Comparison of ENCODE assay signal across 9 cellular contexts in the genomic region with DNA sequence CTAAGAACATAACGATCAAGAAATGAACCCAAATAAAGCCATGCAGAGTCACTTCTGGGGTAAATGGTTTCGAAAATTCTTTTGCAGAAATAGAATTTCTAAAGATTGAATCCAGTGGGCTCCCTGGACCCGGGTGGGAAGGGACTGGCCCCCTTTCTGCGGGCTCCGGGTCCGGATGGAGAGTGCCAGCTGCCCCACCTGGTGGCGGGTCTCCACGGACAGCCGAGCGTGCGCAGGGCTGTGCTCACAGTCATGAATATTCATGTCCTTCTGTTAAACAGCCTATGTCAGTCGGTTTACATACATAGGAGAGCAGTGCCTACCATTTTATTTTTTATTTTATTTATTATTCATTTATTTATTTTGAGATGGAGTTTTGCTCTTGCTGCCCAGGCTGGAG. TPM values are rescaled to one million over a fixed set of nuclear protein-coding genes. Genes with fewer than 3 reads are reported as not detected.
A peak's percentile ranks its signal among the peaks of the same experiment; 100 is the strongest.
DNase-seq lines count a peak whose midpoint lies in the region; ATAC-seq lines count a peak whose summit lies in the region.
"Had no signal": no experiment of that assay in that cellular context is flagged by ENCODE, and none has a peak within 500 bp of the region (broad histone marks: within the 10 kb centered on the region; RNA-seq: fewer than 3 reads in every experiment).

No MANE protein-coding gene starts in this region.

- H3K27ac Mint-ChIP-seq in naive B cell, result no peak overlapping the region

- peaks cover 23 to 52% (median 28%) of the 10 kb centered on the region in 3 donors for H3K27me3 Mint-ChIP-seq in naive B cell

- H3K9me3 Mint-ChIP-seq in naive B cell, result no peaks in the 10 kb centered on the region

- peak; percentile 32 to 46 for ATAC-seq in naive B cell (ENCODE audit: low read depth in 2 of 2)
- no peak for ATAC-seq in GM18502 (IDR thresholded peaks at IDR 0.05; ENCODE audit: poor library complexity, unreplicated experiment)

- H3K4me1 Mint-ChIP-seq in naive B cell, result peaks cover 5 to 7% (median 6%) of the 10 kb centered on the region in 3 donors

- DNase-seq in NCI-H1417 (lab: John Stamatoyannopoulos, UW) (peak in 2 of 3 experiments; percentile 21 to 25), NCI-H1417 treated with DMSO at 0.1 percent for 48 hours (lab: John Stamatoyannopoulos, UW) (no peak), HuH-7.5 (ENCODE audit: low spot score) (peak; percentile 65), anterior cingulate cortex (lab: John Stamatoyannopoulos, UW) (peak in 37 of 58 donors; percentile 8 to 69 (median 31)), naive B cell (no peak), NCI-H446 treated with DMSO at 0.1 percent for 48 hours (lab: John Stamatoyannopoulos, UW) (no peak)
- DNase-seq in activated CD8-positive, alpha-beta memory T cell treated with anti-CD3 and anti-CD28 coated beads, Interleukin-2, amount 50 U/mL, for 4 hours, result no peak

- no peak overlapping the region for H3K4me3 Mint-ChIP-seq in naive B cell

- peaks cover 0 to 8% of the 10 kb centered on the region in 2 donors for H3K36me3 Mint-ChIP-seq in naive B cell

RNA-seq across cellular contexts. Expression of gene PPP1R26, which starts 4.7 kb away (rescaled TPM):
- polyA plus RNA-seq in naive B cell (ENCODE audit: low read depth in 6 of 6), result under 1 TPM in 3 of 6 donors, not detected in 3; 0.27 to 0.47 (median 0.37) TPM

RNA-seq across cellular contexts. Expression of gene MRPS2, which starts 25.6 kb away (rescaled TPM):
- 10 to 100 TPM; 41.5 to 57.9 (median 45.5) TPM for polyA plus RNA-seq in naive B cell (ENCODE audit: low read depth in 6 of 6)

RNA-seq across cellular contexts. Expression of gene LCN1, which starts 46.3 kb away (rescaled TPM):
- not detected for polyA plus RNA-seq in naive B cell (ENCODE audit: low read depth in 6 of 6)
- polyA plus RNA-seq: urinary bladder had no signal

Comparison
In these comparisons a context has a peak if more than half of its experiments do, and no peak if none do; other contexts are left out.
1. DNase-seq: peak in NCI-H1417 (2 of 3), HuH-7.5 (single experiment) and anterior cingulate cortex (37 of 58); none in NCI-H1417 treated with DMSO at 0.1 percent for 48 hours (single experiment), naive B cell (single experiment), NCI-H446 treated with DMSO at 0.1 percent for 48 hours (single experiment) and activated CD8-positive, alpha-beta memory T cell treated with anti-CD3 and anti-CD28 coated beads, Interleukin-2, amount 50 U/mL, for 4 hours (single experiment).